In the genomic region with DNA sequence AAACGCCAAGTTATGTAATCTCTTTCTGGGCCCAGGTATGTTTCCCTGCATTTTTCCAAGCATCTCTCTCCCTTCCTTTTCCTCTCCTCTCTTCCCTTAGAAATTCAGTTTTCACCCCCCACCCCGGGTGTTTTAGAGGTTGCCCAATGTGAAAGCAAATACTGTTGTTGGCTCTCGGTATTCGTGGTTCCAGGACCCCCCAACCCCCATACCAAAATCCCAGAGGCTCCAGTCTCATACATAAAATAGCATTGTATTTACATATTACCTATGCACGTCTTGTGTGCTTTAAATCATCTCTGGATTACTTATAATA, we compare ENCODE assay signal across 9 cellular contexts. TPM values are rescaled to one million over a fixed set of nuclear protein-coding genes. Genes with fewer than 3 reads are reported as not detected.
DNase-seq lines count a peak whose midpoint lies in the region; ATAC-seq and TF ChIP-seq lines count a peak whose summit lies in the region.
"Had no signal": no experiment of that assay in that cellular context is flagged by ENCODE, and none has a peak within 500 bp of the region (broad histone marks: within the 10 kb centered on the region; RNA-seq: fewer than 3 reads in every experiment).

No MANE protein-coding gene starts in this region.

- no peak for TF ChIP-seq POLR2A in ovary (IDR thresholded peaks at IDR 0.05)

- intact Hi-C loops in ovary (cut with DNase I), result loop anchor here in 3 of 4 donors (10.0 kb wide), 4 partner anchors 63 to 413 kb away; partner anchors contain the start of genes DENND4C (in 1 of the 3), RPS6 (in 1 of the 3) and RRAGA (in 1 of the 3)

- H3K36me3 Mint-ChIP-seq in activated T-helper 17 cell treated with anti-CD3 and anti-CD28 coated beads, Interleukin-2, amount 50 U/mL, for 72 hours (ENCODE audit: low read depth), result no peaks in the 10 kb centered on the region
- no peaks in the 10 kb centered on the region for H3K36me3 Mint-ChIP-seq in progenitor cell of endocrine pancreas (ENCODE audit: insufficient read depth)

- no peaks in the 10 kb centered on the region for H3K9me3 Mint-ChIP-seq in activated T-helper 17 cell treated with anti-CD3 and anti-CD28 coated beads, Interleukin-2, amount 50 U/mL, for 72 hours
- H3K9me3 Mint-ChIP-seq in progenitor cell of endocrine pancreas (ENCODE audit: low read depth), result no peaks in the 10 kb centered on the region

- TF ChIP-seq CTCF in progenitor cell of endocrine pancreas (IDR thresholded peaks at IDR 0.05; ENCODE audit: unreplicated experiment), result no peak
- TF ChIP-seq CTCF in ovary (IDR thresholded peaks at IDR 0.05), result no peak

- no peaks in the 10 kb centered on the region for H3K4me1 ChIP-seq in ovary (ENCODE audit: insufficient read depth)
- H3K4me1 ChIP-seq: foreskin keratinocyte had no signal

- DNase-seq in progenitor cell of endocrine pancreas (ENCODE audit: low spot score, unreplicated experiment) (no peak), AML-193 (lab: John Stamatoyannopoulos, UW) (no peak), ovary (no peak), OCI-M1 (lab: John Stamatoyannopoulos, UW) (no peak)

- H3K36me3 ChIP-seq in ovary, result no peaks in the 10 kb centered on the region

- H3K4me3 Mint-ChIP-seq in activated T-helper 17 cell treated with anti-CD3 and anti-CD28 coated beads, Interleukin-2, amount 50 U/mL, for 72 hours, result peak overlapping the region; percentile 41
- H3K4me3 Mint-ChIP-seq in progenitor cell of endocrine pancreas (ENCODE audit: low read depth), result no peak overlapping the region

- 10 to 19% (median 14%) methylated on average over 5 of the region's 5 CpGs for WGBS in ovary, 3 donors

- no peak overlapping the region for H3K4me3 ChIP-seq in ovary

- ATAC-seq in GM18873 (IDR thresholded peaks at IDR 0.05; ENCODE audit: low FRiP score, unreplicated experiment), result peak; percentile 10
- peak; percentile 21 for ATAC-seq in HG02642 (IDR thresholded peaks at IDR 0.05; ENCODE audit: poor library complexity, unreplicated experiment)
- ATAC-seq in activated T-helper 17 cell treated with anti-CD3 and anti-CD28 coated beads, Interleukin-2, amount 50 U/mL, for 72 hours (replicated peaks), result peak; percentile 19

- no peak overlapping the region for H3K27ac Mint-ChIP-seq in activated T-helper 17 cell treated with anti-CD3 and anti-CD28 coated beads, Interleukin-2, amount 50 U/mL, for 72 hours
- H3K27ac Mint-ChIP-seq in progenitor cell of endocrine pancreas, result peak overlapping the region; percentile 89

- peaks cover 5% of the 10 kb centered on the region for H3K4me1 Mint-ChIP-seq in activated T-helper 17 cell treated with anti-CD3 and anti-CD28 coated beads, Interleukin-2, amount 50 U/mL, for 72 hours
- H3K4me1 Mint-ChIP-seq in progenitor cell of endocrine pancreas (ENCODE audit: low read depth), result peaks cover 6% of the 10 kb centered on the region

- H3K9me3 ChIP-seq in ovary, result no peaks in the 10 kb centered on the region

- no peaks in the 10 kb centered on the region for H3K27me3 ChIP-seq in ovary
- H3K27me3 ChIP-seq: foreskin keratinocyte had no signal

- no peak for TF ChIP-seq EP300 in ovary (IDR thresholded peaks at IDR 0.05)

- no peaks in the 10 kb centered on the region for H3K27me3 Mint-ChIP-seq in activated T-helper 17 cell treated with anti-CD3 and anti-CD28 coated beads, Interleukin-2, amount 50 U/mL, for 72 hours
- H3K27me3 Mint-ChIP-seq in progenitor cell of endocrine pancreas, result peaks cover 3% of the 10 kb centered on the region

- H3K27ac ChIP-seq in ovary, result no peak overlapping the region
- H3K27ac ChIP-seq: foreskin keratinocyte, HL-60 had no signal

RNA-seq across cellular contexts. Expression of gene ACER2, which starts 48.8 kb away (rescaled TPM):
- total RNA-seq in activated T-helper 17 cell treated with anti-CD3 and anti-CD28 coated beads, Interleukin-2, amount 50 U/mL, for 72 hours, result 1 to 10 TPM; 2.9 to 3.1 TPM
- total RNA-seq in progenitor cell of endocrine pancreas (7.5 and 8.4 TPM in 2 replicates), ovary (1 to 10 TPM; 2.1 to 10.0 (median 3.3) TPM)
- 1 to 10 TPM in 1 of 2 donors, under 1 TPM in 1; 0.80 to 2.0 TPM for polyA plus RNA-seq in ovary
